ENCODE assay signal across 8 cellular contexts in the genomic region with DNA sequence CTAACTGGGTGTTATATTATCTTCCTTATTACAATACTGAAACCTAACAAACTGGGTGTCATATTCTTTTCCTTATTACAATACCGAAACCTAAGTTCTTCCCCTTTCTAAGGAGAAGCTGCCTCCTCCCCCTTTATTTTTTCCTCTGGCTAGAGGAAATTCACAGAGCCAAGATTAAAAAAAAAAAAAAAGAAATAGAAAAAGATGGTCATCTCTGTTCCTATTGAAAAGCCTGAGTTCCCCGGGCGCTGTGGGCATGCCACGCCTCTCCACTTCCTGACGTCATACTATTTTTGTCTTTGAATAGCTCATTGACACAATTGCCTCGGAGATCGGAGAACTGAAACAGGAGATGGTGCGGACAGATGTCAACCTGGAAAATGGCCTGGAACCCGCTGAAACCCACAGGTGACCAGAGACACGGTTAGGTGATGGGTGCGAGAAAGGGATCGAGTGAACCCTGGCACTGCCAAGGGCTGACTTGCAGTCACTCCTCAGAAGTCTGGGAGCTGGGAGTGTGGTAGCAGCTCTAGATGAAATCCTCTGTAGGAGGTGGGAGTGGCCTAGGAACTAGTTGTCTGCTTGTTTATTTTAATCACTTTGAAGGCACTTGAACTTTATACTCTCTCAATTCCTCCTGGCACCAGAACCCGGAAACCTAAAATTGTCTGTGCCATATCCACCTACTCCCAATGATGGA.
DNase-seq lines count a peak whose midpoint lies in the region; ATAC-seq and TF ChIP-seq lines count a peak whose summit lies in the region.

No MANE protein-coding gene starts in this region.

- POLR2A ChIA-PET in OCI-LY7 (lab: Charles Lee): interaction anchor here (1.2 kb wide), 1 partner anchor 11 kb away, joined by 4 read pairs; no protein-coding TSS in a partner anchor

- 44 to 64% methylated on average over 6 to 11 of the region's 13 CpGs for WGBS in gastroesophageal sphincter (ENCODE audit: low coverage in 1 of 2), 2 donors

- TF ChIP-seq POLR2A in gastroesophageal sphincter (IDR thresholded peaks at IDR 0.05): peak; percentile 22 to 45

- H3K9me3 Mint-ChIP-seq in osteocyte (ENCODE audit: unreplicated experiment): no peaks in the 10 kb centered on the region

- no peaks in the 10 kb centered on the region for H3K27me3 Mint-ChIP-seq in osteocyte (ENCODE audit: unreplicated experiment)

- ATAC-seq in HG02885 (IDR thresholded peaks at IDR 0.05; ENCODE audit: poor library complexity, unreplicated experiment) (peak; percentile 43), gastroesophageal sphincter (peak; percentile 54), GM18873 (IDR thresholded peaks at IDR 0.05; ENCODE audit: low FRiP score, unreplicated experiment) (no peak), HG02571 (IDR thresholded peaks at IDR 0.05; ENCODE audit: unreplicated experiment) (no peak)

- H4K20me1 ChIP-seq in OCI-LY7 (ENCODE audit: insufficient read depth, low read length): no peaks in the 10 kb centered on the region

- H3K4me2 ChIP-seq in OCI-LY7 (ENCODE audit: low read length): peak overlapping the region; percentile 19; the same call in 1 of the 2 replicates

- H3K9me2 ChIP-seq in OCI-LY7 (ENCODE audit: insufficient read depth, low read length): no peaks in the 10 kb centered on the region

- intact Hi-C loops in OCI-LY7 (cut with micrococcal nuclease; ENCODE audit: unreplicated experiment): no loop called here

- CTCF ChIA-PET in OCI-LY7 (lab: Charles Lee; ENCODE audit: unreplicated experiment): no interaction called here

- TF ChIP-seq CTCF in OCI-LY7 (conservative IDR thresholded peaks at IDR 0.05; ENCODE audit: low read length) (no peak), gastroesophageal sphincter (IDR thresholded peaks at IDR 0.05) (no peak), osteocyte (IDR thresholded peaks at IDR 0.05) (no peak)

- H3K9me3 ChIP-seq in OCI-LY7 (ENCODE audit: low read length) (no peaks in the 10 kb centered on the region), gastroesophageal sphincter (no peaks in the 10 kb centered on the region)

- H3K27me3 ChIP-seq in gastroesophageal sphincter: no peaks in the 10 kb centered on the region
- no peaks in the 10 kb centered on the region for H3K27me3 ChIP-seq in rectal smooth muscle tissue (ENCODE audit: control insufficient read depth, insufficient read depth, low read length)

- no peaks in the 10 kb centered on the region for H3K36me3 ChIP-seq in OCI-LY7 (ENCODE audit: insufficient read depth, low read length)
- peaks cover 0 to 20% of the 10 kb centered on the region in 2 donors for H3K36me3 ChIP-seq in gastroesophageal sphincter
- H3K36me3 ChIP-seq in rectal smooth muscle tissue (ENCODE audit: control insufficient read depth, insufficient read depth, low read length): no peaks in the 10 kb centered on the region

- BruUV-seq in OCI-LY7 (replicated peaks; lab: Mats Ljungman, UMichigan): no TSS peak

- no peak overlapping the region for H3K9ac ChIP-seq in rectal smooth muscle tissue (ENCODE audit: low read length)

- H3K4me3 Mint-ChIP-seq in osteocyte (ENCODE audit: unreplicated experiment): no peak overlapping the region

- no peak overlapping the region for H2AFZ ChIP-seq in OCI-LY7 (ENCODE audit: low read length)

- H3K27ac Mint-ChIP-seq in osteocyte (ENCODE audit: unreplicated experiment): no peak overlapping the region

- no peak overlapping the region for H3K27ac ChIP-seq in OCI-LY7 (ENCODE audit: low read depth, low read length, poor library complexity, severe bottlenecking)
- peak overlapping the region in 3 of 4 donors; percentile 62 to 80 (median 72) for H3K27ac ChIP-seq in gastroesophageal sphincter
- peak overlapping the region; percentile 52 for H3K27ac ChIP-seq in rectal smooth muscle tissue (ENCODE audit: low read depth, low read length)

- DNase-seq in OCI-LY7 (ENCODE audit: low spot score) (no peak), NCI-H226 (no peak), osteocyte (ENCODE audit: extremely low spot score, unreplicated experiment) (no peak)

- H3K4me1 ChIP-seq in OCI-LY7 (ENCODE audit: insufficient read depth, low read length, poor library complexity, severe bottlenecking) (no peaks in the 10 kb centered on the region), gastroesophageal sphincter (peaks cover 0 to 58% (median 8%) of the 10 kb centered on the region in 3 donors), rectal smooth muscle tissue (ENCODE audit: control insufficient read depth, insufficient read depth, low read length) (peaks cover 7% of the 10 kb centered on the region)

- peaks cover 6% of the 10 kb centered on the region for H3K4me1 Mint-ChIP-seq in osteocyte (ENCODE audit: unreplicated experiment)

- peaks cover 10% of the 10 kb centered on the region for H3K36me3 Mint-ChIP-seq in osteocyte (ENCODE audit: unreplicated experiment)

- TF ChIP-seq EP300 in gastroesophageal sphincter (IDR thresholded peaks at IDR 0.05): no peak

- no peaks in the 10 kb centered on the region for H3K79me2 ChIP-seq in OCI-LY7 (ENCODE audit: insufficient read depth, low read depth, low read length)

- no peak overlapping the region for H3K4me3 ChIP-seq in OCI-LY7 (ENCODE audit: low read depth, low read length, poor library complexity, severe bottlenecking)
- H3K4me3 ChIP-seq in gastroesophageal sphincter: peak overlapping the region in 1 of 2 donors; percentile 26
- H3K4me3 ChIP-seq in rectal smooth muscle tissue (ENCODE audit: low read length): peak overlapping the region; percentile 61

Comparison
In these comparisons a context has a peak if more than half of its experiments do, and no peak if none do; other contexts are left out.
1. ATAC-seq: peak in HG02885 (single experiment) and gastroesophageal sphincter (single experiment); none in GM18873 (single experiment) and HG02571 (single experiment).